Comparison of ENCODE assay signal across 16 cellular contexts in the genomic region with DNA sequence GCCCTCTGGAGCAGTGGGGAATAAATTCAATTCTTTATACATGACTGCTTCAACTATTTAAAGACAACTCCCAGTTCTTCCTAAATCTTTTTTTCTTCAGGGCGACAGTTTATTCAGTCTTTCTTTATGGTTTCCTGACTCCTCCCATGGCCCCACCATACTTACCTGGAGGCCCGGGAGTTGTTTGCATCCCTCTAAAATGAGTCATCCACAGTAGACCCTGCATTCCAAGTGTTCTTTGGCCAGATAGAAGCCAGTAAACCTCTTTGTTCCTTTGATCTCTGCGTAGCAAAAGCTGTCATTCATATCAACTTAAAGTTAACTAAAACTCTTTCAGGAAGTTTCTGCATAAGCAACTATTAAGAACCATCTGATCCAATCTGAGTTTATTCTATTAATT.
DNase-seq lines count a peak whose midpoint lies in the region.
"Had no signal": no experiment of that assay in that cellular context is flagged by ENCODE, and none has a peak within 500 bp of the region (broad histone marks: within the 10 kb centered on the region; RNA-seq: fewer than 3 reads in every experiment).

No MANE protein-coding gene starts in this region.

- H3K27ac ChIP-seq in iPS DF 6.9 (ENCODE audit: low read length) (no peak overlapping the region), trophoblast cell (ENCODE audit: low read depth, low read length) (peak overlapping the region; percentile 85)

- H3K79me1 ChIP-seq in trophoblast cell (ENCODE audit: low read length), result no peaks in the 10 kb centered on the region

- no peaks in the 10 kb centered on the region for H3K4me1 ChIP-seq in iPS DF 6.9 (ENCODE audit: control insufficient read depth, insufficient read depth, low read length)
- H3K4me1 ChIP-seq in trophoblast cell (ENCODE audit: control insufficient read depth in 1 of 2, insufficient read depth in 2 of 2, low read length in 2 of 2), result peaks cover 10 to 12% of the 10 kb centered on the region in 2 experiments

- H3K18ac ChIP-seq in trophoblast cell (ENCODE audit: low read length), result no peak overlapping the region

- no peak overlapping the region for H4K91ac ChIP-seq in trophoblast cell (ENCODE audit: low read depth, low read length)

- no peak overlapping the region for H2AFZ ChIP-seq in trophoblast cell (ENCODE audit: insufficient read depth, low read length, poor library complexity)

- DNase-seq in H7 (peak; percentile 28), RPMI7951 (ENCODE audit: low read depth) (peak; percentile 3), iPS DF 6.9 (ENCODE audit: low read depth, low spot score) (peak; percentile 9), trophoblast cell (peak; percentile 49 to 78), hypothalamus (lab: John Stamatoyannopoulos, UW) (no peak), NAMALWA (ENCODE audit: low spot score) (no peak), inferior parietal cortex (ENCODE audit: extremely low spot score) (no peak)
- no peak for DNase-seq in central memory CD4-positive, alpha-beta T cell
- DNase-seq: activated CD4-positive, alpha-beta T cell treated with anti-CD3 and anti-CD28 coated beads, Interleukin-2, amount 50 U/mL, for 48 hours; activated T-cell treated with anti-CD3 and anti-CD28 coated beads, Interleukin-2, amount 50 U/mL, for 24 hours; AML-193; foreskin fibroblast; NCI-H187; NCI-H510A; posterior cingulate gyrus; stimulated activated CD4-positive, alpha-beta T cell treated with anti-CD3 and anti-CD28 coated beads, Interleukin-15, amount 100 ng/mL, for 24 hours had no signal

- no peak overlapping the region for H3K4ac ChIP-seq in trophoblast cell (ENCODE audit: low read depth, low read length)

- no peak overlapping the region for H2BK5ac ChIP-seq in trophoblast cell (ENCODE audit: low read depth, low read length, poor library complexity)

- no CpG with 5 or more reads among the region's 3 CpGs for WGBS in iPS DF 6.9 (ENCODE audit: insufficient coverage, insufficient read length)
- no CpG with 5 or more reads among the region's 3 CpGs for WGBS in trophoblast cell (ENCODE audit: extremely low coverage, insufficient coverage, insufficient read length)

- peak overlapping the region; percentile 27 for H3K4me2 ChIP-seq in trophoblast cell (ENCODE audit: low read length)

- H2BK120ac ChIP-seq in trophoblast cell (ENCODE audit: insufficient read depth, low read length, poor library complexity), result no peak overlapping the region

- no peak overlapping the region for H2BK12ac ChIP-seq in trophoblast cell (ENCODE audit: low read length)

- H3K27me3 ChIP-seq in H7 (ENCODE audit: control insufficient read depth, insufficient read depth, low read length), result no peaks in the 10 kb centered on the region
- no peaks in the 10 kb centered on the region; the same call in 1 of the 2 replicates for H3K27me3 ChIP-seq in iPS DF 6.9 (ENCODE audit: control insufficient read depth, insufficient read depth, low read length)
- H3K27me3 ChIP-seq in trophoblast cell (ENCODE audit: insufficient read depth, low read length), result no peaks in the 10 kb centered on the region

- no peaks in the 10 kb centered on the region for H3K9me3 ChIP-seq in iPS DF 6.9 (ENCODE audit: control insufficient read depth, insufficient read depth, low read length)
- H3K9me3 ChIP-seq in trophoblast cell (ENCODE audit: insufficient read depth, low read depth, low read length), result no peaks in the 10 kb centered on the region

- no peak overlapping the region for H2AK5ac ChIP-seq in trophoblast cell (ENCODE audit: low read length)

- H4K12ac ChIP-seq in trophoblast cell (ENCODE audit: low read depth, low read length), result no peak overlapping the region

- H3K36me3 ChIP-seq in H7 (replicated peaks; ENCODE audit: control insufficient read depth, insufficient read depth, low read length) (no peaks in the 10 kb centered on the region), iPS DF 6.9 (ENCODE audit: control insufficient read depth, insufficient read depth, low read length) (no peaks in the 10 kb centered on the region), trophoblast cell (ENCODE audit: control insufficient read depth in 1 of 2, insufficient read depth in 2 of 2, low read length in 2 of 2) (no peaks in the 10 kb centered on the region)

- no peak overlapping the region for H4K8ac ChIP-seq in trophoblast cell (ENCODE audit: low read depth, low read length)

- H3K4me3 ChIP-seq in H7 (ENCODE audit: insufficient read depth, low read depth, low read length), result no peak overlapping the region
- H3K4me3 ChIP-seq in iPS DF 6.9 (ENCODE audit: low read length), result no peak overlapping the region
- H3K4me3 ChIP-seq in trophoblast cell (ENCODE audit: low read depth, low read length), result no peak overlapping the region

- H3K23ac ChIP-seq in trophoblast cell (ENCODE audit: low read length), result no peak overlapping the region

- no peak overlapping the region for H3K9ac ChIP-seq in trophoblast cell (ENCODE audit: low read length)

- no peaks in the 10 kb centered on the region for H3K79me2 ChIP-seq in trophoblast cell (ENCODE audit: control insufficient read depth, insufficient read depth, low read length, poor library complexity)

- H3K14ac ChIP-seq in trophoblast cell (ENCODE audit: low read length), result no peak overlapping the region

Comparison
In these comparisons a context has a peak if more than half of its experiments do, and no peak if none do; other contexts are left out.
1. DNase-seq: peak in H7 (single experiment), RPMI7951 (single experiment), iPS DF 6.9 (single experiment) and trophoblast cell (2 of 2); none in hypothalamus (0 of 51), NAMALWA (single experiment), inferior parietal cortex (single experiment) and central memory CD4-positive, alpha-beta T cell (single experiment).